In the genomic region with DNA sequence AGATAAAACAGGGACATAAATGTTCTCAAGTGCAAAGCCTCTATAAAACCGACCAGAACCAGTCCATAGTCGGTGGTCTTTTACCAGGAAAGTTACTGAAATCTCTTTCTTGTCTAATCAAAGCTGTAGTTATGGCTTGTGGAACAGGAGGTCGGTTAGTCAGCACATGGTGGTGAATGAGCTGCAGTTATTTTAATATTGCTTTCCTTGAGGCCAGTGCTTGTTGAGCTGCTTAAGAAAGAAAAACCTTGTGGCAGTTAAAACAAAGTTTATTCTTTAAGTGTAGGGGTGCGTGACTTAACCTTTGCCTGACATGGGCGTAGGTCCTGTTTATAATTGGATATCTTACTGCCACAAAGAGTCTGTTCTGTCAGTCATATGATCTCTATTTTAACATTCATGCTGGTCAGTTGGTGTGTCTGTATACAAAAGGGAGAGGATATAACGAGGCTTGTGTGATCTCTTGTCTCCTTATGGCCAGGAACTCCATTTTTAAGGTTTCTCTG, we compare ENCODE assay signal across 1 cellular context.
TF ChIP-seq lines count a peak whose summit lies in the region.

No MANE protein-coding gene starts in this region.

TF ChIP-seq in H1, 55 proteins besides CTCF, POLR2A, EP300 and RAD21:
- TF ChIP-seq SP4 (IDR thresholded peaks at IDR 0.05; ENCODE audit: low read length) = no peak
- no peak for TF ChIP-seq BCL11A (IDR thresholded peaks at IDR 0.05; ENCODE audit: low read depth in 2 of 2, low read length in 2 of 2)
- TF ChIP-seq CREB1 (IDR thresholded peaks at IDR 0.05) = no peak
- TF ChIP-seq CHD2 (IDR thresholded peaks at IDR 0.05; ENCODE audit: low read length) = no peak
- no peak for TF ChIP-seq RBBP5 (IDR thresholded peaks at IDR 0.05; ENCODE audit: borderline replicate concordance, low read depth, low read length)
- no peak for TF ChIP-seq SIX5 (IDR thresholded peaks at IDR 0.05; ENCODE audit: low read depth, low read length)
- no peak for TF ChIP-seq TBP (IDR thresholded peaks at IDR 0.05; ENCODE audit: low read depth, low read length)
- TF ChIP-seq SP2 (IDR thresholded peaks at IDR 0.05; ENCODE audit: low read length) = no peak
- no peak for TF ChIP-seq CBX5 (IDR thresholded peaks at IDR 0.05; ENCODE audit: low read depth, low read length)
- TF ChIP-seq CEBPB (IDR thresholded peaks at IDR 0.05; ENCODE audit: low read depth, low read length) = no peak
